Comparison of ENCODE assay signal across 28 cellular contexts in the genomic region with DNA sequence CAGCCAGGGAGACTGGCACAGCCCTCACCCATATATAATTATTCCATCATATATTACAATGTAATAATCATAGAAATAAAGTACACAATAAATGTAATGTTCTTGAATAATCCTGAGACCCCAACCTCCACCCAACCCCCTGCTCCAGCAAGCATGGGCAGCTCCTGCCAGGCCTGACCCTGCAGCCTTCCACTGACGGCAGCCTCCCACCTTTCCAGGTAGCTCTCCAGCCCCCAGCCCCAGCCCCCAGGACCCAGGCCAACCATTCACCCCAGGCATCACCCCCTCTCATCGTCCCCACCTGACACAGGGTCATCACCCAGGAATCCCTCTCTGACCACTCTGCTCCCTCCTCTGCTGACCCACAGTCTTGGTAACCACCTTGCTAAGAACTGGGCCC. TPM values are rescaled to one million over a fixed set of nuclear protein-coding genes. Genes with fewer than 3 reads are reported as not detected.
DNase-seq lines count a peak whose midpoint lies in the region; ATAC-seq and TF ChIP-seq lines count a peak whose summit lies in the region.
"Had no signal": no experiment of that assay in that cellular context is flagged by ENCODE, and none has a peak within 500 bp of the region (broad histone marks: within the 10 kb centered on the region; RNA-seq: fewer than 3 reads in every experiment).

No MANE protein-coding gene starts in this region.

- H3K27ac ChIP-seq in OCI-LY7 (ENCODE audit: low read depth, low read length, poor library complexity, severe bottlenecking) (no peak overlapping the region), hepatocyte (no peak overlapping the region), gastrocnemius medialis (peak overlapping the region; percentile 97 to 99 (median 98))
- H3K27ac ChIP-seq: esophagus muscularis mucosa had no signal

- DNase-seq in CD14-positive monocyte (ENCODE audit: low spot score), result no peak
- DNase-seq in OCI-LY7 (ENCODE audit: low spot score), result no peak
- DNase-seq in hepatocyte (ENCODE audit: low spot score), result no peak
- DNase-seq in gastrocnemius medialis, result no peak
- DNase-seq in activated naive CD4-positive, alpha-beta T cell treated with anti-CD3 and anti-CD28 coated beads, Interleukin-2, amount 50 U/mL, for 16 hours, result no peak
- no peak for DNase-seq in stimulated activated CD4-positive, alpha-beta T cell treated with anti-CD3 and anti-CD28 coated beads, Interleukin-4, amount 100 ng/mL, for 1 hour
- DNase-seq: activated CD4-positive, alpha-beta T cell treated with anti-CD3 and anti-CD28 coated beads, Interleukin-2, amount 50 U/mL, for 4 hours; activated naive CD8-positive, alpha-beta T cell treated with anti-CD3 and anti-CD28 coated beads, Interleukin-2, amount 10 ng/mL, durations not matched to agents 7 days and 5 days; CD4-positive, alpha-beta memory T cell; effector memory CD4-positive, alpha-beta T cell; left ventricle myocardium superior; MG63; NCI-H1417 treated with DMSO at 0.1 percent for 48 hours; NCI-H2081 treated with DMSO at 0.1 percent for 48 hours; NCI-H774; OCI-M1; small intestine; stimulated activated CD4-positive, alpha-beta T cell treated with anti-CD3 and anti-CD28 coated beads, Interleukin-2, amount 100 ng/mL, for 24 hours; stimulated activated naive CD4-positive, alpha-beta T cell; T-helper 9 cell; thyroid gland had no signal

- H3K79me2 ChIP-seq in OCI-LY7 (ENCODE audit: insufficient read depth, low read depth, low read length), result peaks cover 98% of the 10 kb centered on the region
- H3K79me2 ChIP-seq in hepatocyte, result peaks cover 58% of the 10 kb centered on the region

- no peak overlapping the region for H2AFZ ChIP-seq in OCI-LY7 (ENCODE audit: low read length)
- no peak overlapping the region for H2AFZ ChIP-seq in hepatocyte
- H2AFZ ChIP-seq: GM23338 had no signal

- POLR2A ChIA-PET in OCI-LY7 (lab: Charles Lee), result interaction anchor here (6.5 kb wide), 1 partner anchor 15 kb away, joined by 65 read pairs; no protein-coding TSS in a partner anchor

- H3K4me1 Mint-ChIP-seq in CD14-positive monocyte, result peaks cover 95% of the 10 kb centered on the region

- in situ Hi-C loops in gastrocnemius medialis (cut with MboI; ENCODE audit: low sequenced_read_pairs in 4 of 4), result no loop called here

- no peaks in the 10 kb centered on the region for H3K9me3 ChIP-seq in OCI-LY7 (ENCODE audit: low read length)
- H3K9me3 ChIP-seq in hepatocyte (ENCODE audit: low read depth), result no peaks in the 10 kb centered on the region
- H3K9me3 ChIP-seq in gastrocnemius medialis, result no peaks in the 10 kb centered on the region
- H3K9me3 ChIP-seq: esophagus muscularis mucosa, MG63, thyroid gland had no signal

- TF ChIP-seq CTCF in CD14-positive monocyte (IDR thresholded peaks at IDR 0.05), result no peak
- no peak for TF ChIP-seq CTCF in OCI-LY7 (conservative IDR thresholded peaks at IDR 0.05; ENCODE audit: low read length)
- TF ChIP-seq CTCF in hepatocyte (IDR thresholded peaks at IDR 0.05; ENCODE audit: poor library complexity), result no peak
- TF ChIP-seq CTCF in gastrocnemius medialis (IDR thresholded peaks at IDR 0.05 in 4 of 5, conservative IDR thresholded peaks at IDR 0.05 in 1 of 5), result no peak

- TF ChIP-seq POLR2A in gastrocnemius medialis (IDR thresholded peaks at IDR 0.05), result no peak

- CTCF ChIA-PET in OCI-LY7 (lab: Charles Lee; ENCODE audit: unreplicated experiment), result no interaction called here

- peak overlapping the region in 4 of 7 donors; percentile 15 to 97 (median 72) for H3K27ac Mint-ChIP-seq in CD14-positive monocyte
- H3K27ac Mint-ChIP-seq: activated naive CD8-positive, alpha-beta T cell treated with anti-CD3 and anti-CD28 coated beads, Interleukin-2, amount 10 ng/mL, durations not matched to agents 7 days and 5 days; GM23338 had no signal

- H3K27me3 ChIP-seq in hepatocyte (no peaks in the 10 kb centered on the region), gastrocnemius medialis (no peaks in the 10 kb centered on the region)
- H3K27me3 ChIP-seq: esophagus muscularis mucosa, MG63, thyroid gland had no signal

- H3K4me1 ChIP-seq in OCI-LY7 (ENCODE audit: insufficient read depth, low read length, poor library complexity, severe bottlenecking) (peaks cover 99% of the 10 kb centered on the region), hepatocyte (ENCODE audit: insufficient read depth) (peaks cover 48% of the 10 kb centered on the region), gastrocnemius medialis (peaks cover 99 to 100% of the 10 kb centered on the region in 2 donors)

- H4K20me1 ChIP-seq in OCI-LY7 (ENCODE audit: insufficient read depth, low read length), result no peaks in the 10 kb centered on the region; the same call in 1 of the 2 replicates
- H4K20me1 ChIP-seq in hepatocyte (ENCODE audit: insufficient read depth, poor library complexity, severe bottlenecking), result no peaks in the 10 kb centered on the region

- peaks cover 18 to 42% of the 10 kb centered on the region in 2 donors for H3K36me3 Mint-ChIP-seq in CD14-positive monocyte
- H3K36me3 Mint-ChIP-seq: activated naive CD8-positive, alpha-beta T cell treated with anti-CD3 and anti-CD28 coated beads, Interleukin-2, amount 10 ng/mL, durations not matched to agents 7 days and 5 days had no signal

- H3K4me3 Mint-ChIP-seq in CD14-positive monocyte, result no peak overlapping the region
- H3K4me3 Mint-ChIP-seq: activated naive CD8-positive, alpha-beta T cell treated with anti-CD3 and anti-CD28 coated beads, Interleukin-2, amount 10 ng/mL, durations not matched to agents 7 days and 5 days; CD4-positive, alpha-beta memory T cell; GM23338 had no signal

- peaks cover 0 to 2% (median 0%) of the 10 kb centered on the region in 3 donors for H3K27me3 Mint-ChIP-seq in CD14-positive monocyte (ENCODE audit: low read depth in 3 of 3)
- H3K27me3 Mint-ChIP-seq: activated naive CD8-positive, alpha-beta T cell treated with anti-CD3 and anti-CD28 coated beads, Interleukin-2, amount 10 ng/mL, durations not matched to agents 7 days and 5 days; CD4-positive, alpha-beta memory T cell had no signal

- peak overlapping the region; percentile 32 for H3K4me3 ChIP-seq in OCI-LY7 (ENCODE audit: low read depth, low read length, poor library complexity, severe bottlenecking)
- H3K4me3 ChIP-seq in hepatocyte, result no peak overlapping the region
- H3K4me3 ChIP-seq in gastrocnemius medialis, result no peak overlapping the region
- H3K4me3 ChIP-seq: esophagus muscularis mucosa, GM23338, MG63, thyroid gland had no signal

- no TSS peak for BruUV-seq in OCI-LY7 (replicated peaks; lab: Mats Ljungman, UMichigan)

- H3K9me3 Mint-ChIP-seq in CD14-positive monocyte, result no peaks in the 10 kb centered on the region
- H3K9me3 Mint-ChIP-seq: activated naive CD8-positive, alpha-beta T cell treated with anti-CD3 and anti-CD28 coated beads, Interleukin-2, amount 10 ng/mL, durations not matched to agents 7 days and 5 days; CD4-positive, alpha-beta memory T cell; GM23338 had no signal

- 86% methylated on average over 2 of the region's 2 CpGs for WGBS in hepatocyte (ENCODE audit: low lambda C conversion rate, missing lambda C conversion rate)

- H3K9me2 ChIP-seq in OCI-LY7 (ENCODE audit: insufficient read depth, low read length) (no peaks in the 10 kb centered on the region), hepatocyte (replicated peaks; ENCODE audit: insufficient read depth) (no peaks in the 10 kb centered on the region)

- H3K36me3 ChIP-seq in OCI-LY7 (ENCODE audit: insufficient read depth, low read length), result no peaks in the 10 kb centered on the region
- no peaks in the 10 kb centered on the region for H3K36me3 ChIP-seq in hepatocyte (replicated peaks; ENCODE audit: insufficient read depth, low read depth)
- H3K36me3 ChIP-seq in gastrocnemius medialis, result no peaks in the 10 kb centered on the region
- H3K36me3 ChIP-seq: esophagus muscularis mucosa, MG63, thyroid gland had no signal

- intact Hi-C loops in CD14-positive monocyte (cut with micrococcal nuclease) (loop anchor here in 1 of 2 donors (5.0 to 10.0 kb wide), 2 partner anchors 174 to 1067 kb away; a partner anchor contains a TSS), OCI-LY7 (cut with micrococcal nuclease; ENCODE audit: unreplicated experiment) (loop anchor here (10.0 kb wide), 1 partner anchor 1024 kb away; a partner anchor contains a TSS), gastrocnemius medialis (cut with DNase I; ENCODE audit: low total_unique reads) (no loop called here)

- peak overlapping the region; percentile 58 for H3K4me2 ChIP-seq in OCI-LY7 (ENCODE audit: low read length)
- H3K4me2 ChIP-seq in hepatocyte, result peak overlapping the region; percentile 25
- H3K4me2 ChIP-seq: GM23338 had no signal

- ATAC-seq in gastrocnemius medialis (no peak), HG03108 (IDR thresholded peaks at IDR 0.05; ENCODE audit: unreplicated experiment) (no peak), HG03565 (IDR thresholded peaks at IDR 0.05; ENCODE audit: unreplicated experiment) (no peak)
- ATAC-seq: GM23338, left ventricle myocardium superior, Right ventricle myocardium inferior had no signal

RNA-seq across cellular contexts. Expression of a gene that starts 14.6 kb away (rescaled TPM):
- polyA plus RNA-seq in CD14-positive monocyte, result 10 to 100 TPM; 42.6 to 60.0 TPM
- 25.3 and 36.8 TPM in 2 replicates for total RNA-seq in OCI-LY7 (2014; rRNA removed; shearing (Covaris generic))
- total RNA-seq in OCI-LY7 (2022), result 48.6 and 60.0 TPM in 2 replicates
- total RNA-seq in hepatocyte, result 10.1 and 14.2 TPM in 2 replicates
- polyA plus RNA-seq in hepatocyte, result 23.7 and 32.7 TPM in 2 replicates
- 100 to 1,000 TPM in 2 of 4 donors, 10 to 100 TPM in 2; 82.8 to 121 (median 93.3) TPM for total RNA-seq in gastrocnemius medialis

RNA-seq across cellular contexts. Expression of a gene that starts 26.4 kb away (rescaled TPM):
- polyA plus RNA-seq in CD14-positive monocyte (not detected), hepatocyte (67.4 and 109 TPM in 2 replicates)
- not detected in 2 replicates for total RNA-seq in OCI-LY7 (2014; rRNA removed; shearing (Covaris generic))
- total RNA-seq in OCI-LY7 (2022) (not detected in 2 replicates), hepatocyte (114 and 128 TPM in 2 replicates), gastrocnemius medialis (not detected)
- total RNA-seq: activated naive CD8-positive, alpha-beta T cell treated with anti-CD3 and anti-CD28 coated beads, Interleukin-2, amount 10 ng/mL, durations not matched to agents 7 days and 5 days; CD4-positive, alpha-beta memory T cell; GM23338; left ventricle myocardium superior; pulmonary artery endothelial cell; Right ventricle myocardium inferior; thyroid gland had no signal
- polyA plus RNA-seq: AG04450; CD4-positive, alpha-beta memory T cell; GM23338 had no signal

RNA-seq across cellular contexts. Expression of a gene that starts 58.9 kb away (rescaled TPM):
- polyA plus RNA-seq in CD14-positive monocyte (1 to 10 TPM; 1.3 to 2.6 TPM), hepatocyte (4.0 and 8.4 TPM in 2 replicates)
- total RNA-seq in OCI-LY7 (2014; rRNA removed; shearing (Covaris generic)), result 5.6 and 8.2 TPM in 2 replicates
- total RNA-seq in OCI-LY7 (2022) (7.9 and 8.7 TPM in 2 replicates), hepatocyte (0.84 and 1.4 TPM in 2 replicates), gastrocnemius medialis (1 to 10 TPM; 2.9 to 6.9 (median 5.5) TPM)

RNA-seq across cellular contexts. Expression of a gene that starts 59.8 kb away (rescaled TPM):
- polyA plus RNA-seq in CD14-positive monocyte (not detected), hepatocyte (0.80 and 1.3 TPM in 2 replicates)
- 0.93 and 1.8 TPM in 2 replicates for total RNA-seq in OCI-LY7 (2014; rRNA removed; shearing (Covaris generic))
- total RNA-seq in OCI-LY7 (2022) (1.2 and 2.6 TPM in 2 replicates), hepatocyte (1.2 and 4.0 TPM in 2 replicates), gastrocnemius medialis (1 to 10 TPM in 3 of 4 donors, under 1 TPM in 1; 0.59 to 6.2 (median 1.8) TPM)
- total RNA-seq: activated naive CD8-positive, alpha-beta T cell treated with anti-CD3 and anti-CD28 coated beads, Interleukin-2, amount 10 ng/mL, durations not matched to agents 7 days and 5 days; CD4-positive, alpha-beta memory T cell had no signal
- polyA plus RNA-seq: AG04450; CD4-positive, alpha-beta memory T cell had no signal

Comparison
In these comparisons a context has a peak if more than half of its experiments do, and no peak if none do; other contexts are left out.
1. H3K27ac ChIP-seq: peak in gastrocnemius medialis (4 of 4); none in OCI-LY7 (single experiment) and hepatocyte (single experiment).
2. RNA of a gene that starts 26.4 kb away (total RNA-seq): 114 to 128 TPM in hepatocyte; not detected in OCI-LY7 and not detected in gastrocnemius medialis; every median in the first group is over 100 times any median in the second.